Comparison of ENCODE assay signal across 35 cellular contexts in the genomic region with DNA sequence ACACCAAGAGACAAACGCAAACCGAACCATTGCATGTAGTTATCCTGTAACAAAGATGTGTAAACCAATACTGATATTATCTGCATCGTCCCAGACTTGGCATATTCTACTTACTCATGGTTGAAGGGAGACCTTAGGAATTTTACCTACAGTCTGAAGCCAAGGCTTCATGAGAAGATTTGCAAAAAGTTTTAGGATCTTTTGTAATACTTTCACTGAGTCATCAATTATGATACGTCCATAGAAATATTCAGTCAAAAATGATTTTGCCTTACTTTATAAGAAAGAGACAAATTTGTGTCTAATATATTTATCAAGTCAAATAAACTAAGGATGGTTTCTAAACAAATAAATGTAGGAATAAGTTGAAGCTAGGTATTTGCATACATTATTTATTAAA.
"Had no signal": no experiment of that assay in that cellular context is flagged by ENCODE, and none has a peak within 500 bp of the region (broad histone marks: within the 10 kb centered on the region; RNA-seq: fewer than 3 reads in every experiment).

No MANE protein-coding gene starts in this region.

- H3K27me3 Mint-ChIP-seq: activated B cell treated with CpG ODN at 0.5 μM for 24 hours; activated CD4-positive, alpha-beta memory T cell treated with anti-CD3 and anti-CD28 coated beads for 36 hours; activated CD8-positive, alpha-beta memory T cell treated with anti-CD3 and anti-CD28 coated beads, Interleukin-2, amount 10 ng/mL, durations not matched to agents 7 days and 5 days; activated naive CD4-positive, alpha-beta T cell treated with anti-CD3 and anti-CD28 coated beads, Interleukin-2, amount 10 ng/mL, durations not matched to agents 7 days and 5 days; activated naive CD8-positive, alpha-beta T cell treated with anti-CD3 and anti-CD28 coated beads, Interleukin-2, amount 10 ng/mL, durations not matched to agents 7 days and 5 days; effector memory CD8-positive, alpha-beta T cell; T-helper 17 cell had no signal

- H3K27me3 ChIP-seq: brain microvascular endothelial cell, esophagus squamous epithelium had no signal

- FAIRE-seq: astrocyte, colon had no signal

- H3K4me3 ChIP-seq: esophagus squamous epithelium had no signal

- H3K27ac Mint-ChIP-seq: activated B cell treated with CpG ODN at 0.5 μM for 24 hours; activated CD4-positive, alpha-beta memory T cell treated with anti-CD3 and anti-CD28 coated beads for 36 hours; activated CD8-positive, alpha-beta memory T cell treated with anti-CD3 and anti-CD28 coated beads, Interleukin-2, amount 10 ng/mL, durations not matched to agents 7 days and 5 days; activated CD8-positive, alpha-beta T cell treated with anti-CD3 and anti-CD28 coated beads, Interleukin-2, amount 10 ng/mL, durations not matched to agents 7 days and 5 days; activated naive CD4-positive, alpha-beta T cell treated with anti-CD3 and anti-CD28 coated beads, Interleukin-2, amount 10 ng/mL, durations not matched to agents 7 days and 5 days; activated naive CD4-positive, alpha-beta T cell treated with anti-CD3 and anti-CD28 coated beads, Interleukin-2, amount 50 U/mL, for 72 hours; activated naive CD8-positive, alpha-beta T cell treated with anti-CD3 and anti-CD28 coated beads, Interleukin-2, amount 10 ng/mL, durations not matched to agents 7 days and 5 days; activated T-helper 1 cell treated with anti-CD3 and anti-CD28 coated beads, Interleukin-12 subunit alpha, Interleukin-12 subunit beta, Interleukin-2, Interleukin-4 antibody, amounts not matched to agents 30 ng/mL and 10 ng/mL and 1 ng/mL, durations not matched to agents 14 hours and 24 hours and 36 hours; activated T-helper 2 cell treated with anti-CD3 and anti-CD28 coated beads, Interferon-gamma antibody, Interleukin-2, Interleukin-4, amounts not matched to agents 10 μg/mL and 5 μg/mL and 100 μg/mL, durations not matched to agents 14 hours and 24 hours and 36 hours; effector memory CD8-positive, alpha-beta T cell; T-helper 17 cell; T-helper 2 cell treated with Interferon-gamma antibody and Interleukin-4, amounts not matched to agents 5 μg/mL and 100 μg/mL, for 36 hours had no signal

- H3K4me1 Mint-ChIP-seq: activated B cell treated with CpG ODN at 0.5 μM for 24 hours; activated CD8-positive, alpha-beta memory T cell treated with anti-CD3 and anti-CD28 coated beads, Interleukin-2, amount 10 ng/mL, durations not matched to agents 7 days and 5 days; activated naive CD4-positive, alpha-beta T cell treated with anti-CD3 and anti-CD28 coated beads, Interleukin-2, amount 10 ng/mL, durations not matched to agents 7 days and 5 days; activated naive CD8-positive, alpha-beta T cell treated with anti-CD3 and anti-CD28 coated beads, Interleukin-2, amount 10 ng/mL, durations not matched to agents 7 days and 5 days; T-helper 17 cell had no signal

- H3K9me3 Mint-ChIP-seq: activated B cell treated with CpG ODN at 0.5 μM for 24 hours had no signal

- H3K36me3 ChIP-seq: brain microvascular endothelial cell, esophagus squamous epithelium, WERI-Rb-1 had no signal

- H3K9me3 ChIP-seq: esophagus squamous epithelium had no signal

- ATAC-seq: activated CD4-positive, CD25-positive, alpha-beta regulatory T cell treated with anti-CD3 and anti-CD28 coated beads, Interleukin-2, amount 50 U/mL, for 24 hours; activated CD8-positive, alpha-beta memory T cell treated with anti-CD3 and anti-CD28 coated beads, Interleukin-2, amount 10 ng/mL, durations not matched to agents 7 days and 5 days; activated CD8-positive, alpha-beta T cell treated with anti-CD3 and anti-CD28 coated beads, Interleukin-2, amount 10 ng/mL, durations not matched to agents 7 days and 5 days; activated naive CD4-positive, alpha-beta T cell treated with anti-CD3 and anti-CD28 coated beads, Interleukin-2, amount 50 U/mL, for 72 hours; effector memory CD8-positive, alpha-beta T cell; T-helper 17 cell had no signal

- H3K36me3 Mint-ChIP-seq: activated CD4-positive, alpha-beta memory T cell treated with anti-CD3 and anti-CD28 coated beads for 36 hours; activated CD8-positive, alpha-beta memory T cell treated with anti-CD3 and anti-CD28 coated beads, Interleukin-2, amount 10 ng/mL, durations not matched to agents 7 days and 5 days; activated naive CD4-positive, alpha-beta T cell treated with anti-CD3 and anti-CD28 coated beads, Interleukin-2, amount 10 ng/mL, durations not matched to agents 7 days and 5 days; activated naive CD4-positive, alpha-beta T cell treated with anti-CD3 and anti-CD28 coated beads, Interleukin-2, amount 50 U/mL, for 72 hours; activated naive CD8-positive, alpha-beta T cell treated with anti-CD3 and anti-CD28 coated beads, Interleukin-2, amount 10 ng/mL, durations not matched to agents 7 days and 5 days had no signal

- H3K4me3 Mint-ChIP-seq: activated B cell treated with CpG ODN at 0.5 μM for 24 hours; activated CD4-positive, alpha-beta memory T cell treated with anti-CD3 and anti-CD28 coated beads for 36 hours; activated CD8-positive, alpha-beta memory T cell treated with anti-CD3 and anti-CD28 coated beads, Interleukin-2, amount 10 ng/mL, durations not matched to agents 7 days and 5 days; activated CD8-positive, alpha-beta T cell treated with anti-CD3 and anti-CD28 coated beads, Interleukin-2, amount 10 ng/mL, durations not matched to agents 7 days and 5 days; activated naive CD4-positive, alpha-beta T cell treated with anti-CD3 and anti-CD28 coated beads, Interleukin-2, amount 10 ng/mL, durations not matched to agents 7 days and 5 days; activated naive CD8-positive, alpha-beta T cell treated with anti-CD3 and anti-CD28 coated beads, Interleukin-2, amount 10 ng/mL, durations not matched to agents 7 days and 5 days; activated T-helper 1 cell treated with anti-CD3 and anti-CD28 coated beads, Interleukin-12 subunit alpha, Interleukin-12 subunit beta, Interleukin-2, Interleukin-4 antibody, amounts not matched to agents 30 ng/mL and 10 ng/mL and 1 ng/mL, durations not matched to agents 14 hours and 24 hours and 36 hours; effector memory CD8-positive, alpha-beta T cell; T-helper 17 cell; T-helper 2 cell treated with Interferon-gamma antibody and Interleukin-4, amounts not matched to agents 5 μg/mL and 100 μg/mL, for 36 hours had no signal

- H3K27ac ChIP-seq: brain microvascular endothelial cell, epithelial cell of prostate, esophagus squamous epithelium, WERI-Rb-1 had no signal

- DNase-seq: activated B cell treated with CpG ODN at 0.5 μM for 24 hours; activated CD4-positive, alpha-beta memory T cell treated with anti-CD3 and anti-CD28 coated beads for 36 hours; activated CD4-positive, alpha-beta T cell treated with anti-CD3 and anti-CD28 coated beads for 48 hours; activated CD4-positive, alpha-beta T cell treated with anti-CD3 and anti-CD28 coated beads, Interleukin-2, amount 50 U/mL, for 1 hour; activated CD8-positive, alpha-beta memory T cell treated with anti-CD3 and anti-CD28 coated beads, Interleukin-2, amount 10 ng/mL, durations not matched to agents 7 days and 5 days; activated CD8-positive, alpha-beta memory T cell treated with anti-CD3 and anti-CD28 coated beads, Interleukin-2, amount 50 U/mL, for 4 hours; activated CD8-positive, alpha-beta T cell treated with anti-CD3 and anti-CD28 coated beads, Interleukin-2, amount 10 ng/mL, durations not matched to agents 7 days and 5 days; activated effector memory CD4-positive, alpha-beta T cell treated with anti-CD3 and anti-CD28 coated beads, Interleukin-2, amount 50 U/mL, for 16 hours; activated naive CD4-positive, alpha-beta T cell treated with anti-CD3 and anti-CD28 coated beads, Interleukin-2, amount 10 ng/mL, durations not matched to agents 7 days and 5 days; activated naive CD8-positive, alpha-beta T cell treated with anti-CD3 and anti-CD28 coated beads, Interleukin-2, amount 10 ng/mL, durations not matched to agents 7 days and 5 days; activated T-cell treated with anti-CD3 and anti-CD28 coated beads, Interleukin-2, amount 50 U/mL, for 1 hour; activated T-cell treated with anti-CD3 and anti-CD28 coated beads, Interleukin-2, amount 50 U/mL, for 48 hours; amniotic stem cell; anterior cingulate cortex; brain microvascular endothelial cell; cortex of kidney; dermis blood vessel endothelial cell; effector CD4-positive, alpha-beta T cell; effector memory CD8-positive, alpha-beta T cell; esophagus squamous epithelium; foreskin melanocyte; head of caudate nucleus; hippocampal formation; T-helper 1 cell; T-helper 17 cell; T1000; WERI-Rb-1 had no signal

- H3K4me1 ChIP-seq: esophagus squamous epithelium had no signal
